8 cellular contexts compared by ENCODE assay signal in genomic region chr20:49937023-49937929, GRCh38. TPM values are rescaled to one million over a fixed set of nuclear protein-coding genes. Genes with fewer than 3 reads are reported as not detected.
DNase-seq lines count a peak whose midpoint lies in the region; ATAC-seq, FAIRE-seq and TF ChIP-seq lines count a peak whose summit lies in the region.

No MANE protein-coding gene starts in this region.

- H3K9ac ChIP-seq in OCI-LY1 (ENCODE audit: low read length) = peak overlapping the region; percentile 89
- H3K9ac ChIP-seq in duodenal mucosa (ENCODE audit: low read depth in 1 of 2, low read length in 2 of 2) = peak overlapping the region; percentile 92 to 94

- H3K27me3 ChIP-seq in OCI-LY1 (ENCODE audit: insufficient read depth, low read length) (no peaks in the 10 kb centered on the region), duodenal mucosa (ENCODE audit: control insufficient read depth in 1 of 2, insufficient read depth in 2 of 2, low read length in 2 of 2) (no peaks in the 10 kb centered on the region)

- CTCF ChIA-PET in A549 (lab: Yijun Ruan, JAX) = interaction anchor here (0.6 to 2.4 kb wide), 6 partner anchors 9 to 515 kb away, joined by 3 to 9 read pairs (median 6); no protein-coding TSS in a partner anchor

- 24% methylated on average over 12 of the region's 12 CpGs for WGBS in A549 (ENCODE audit: missing lambda C conversion rate)

- no peak for FAIRE-seq in A549 (lab: Jason Lieb, UNC)

- H3K4me3 ChIP-seq in A549 = peak overlapping the region; percentile 71
- H3K4me3 ChIP-seq in OCI-LY1 (ENCODE audit: low read depth, low read length, poor library complexity, severe bottlenecking) = peak overlapping the region; percentile 92
- peak overlapping the region; percentile 83 to 95 for H3K4me3 ChIP-seq in duodenal mucosa (ENCODE audit: low read depth in 1 of 2, low read length in 2 of 2)

- POLR2A ChIA-PET in A549 (lab: Yijun Ruan, JAX) = interaction anchor here (1.5 to 2.0 kb wide), 2 partner anchors 9 to 21 kb away, joined by 8 to 11 read pairs; partner anchors contain the start of gene SPATA2

- ATAC-seq in A549 (no peak; a peak in 1 of 6 replicates), GM18505 (IDR thresholded peaks at IDR 0.05; ENCODE audit: unreplicated experiment) (peak; percentile 6), GM21367 (IDR thresholded peaks at IDR 0.05; ENCODE audit: unreplicated experiment) (no peak)

- H3K4me1 ChIP-seq in A549 (peaks cover 26% of the 10 kb centered on the region), OCI-LY1 (ENCODE audit: insufficient read depth, low read length, severe bottlenecking) (peaks cover 40% of the 10 kb centered on the region), duodenal mucosa (ENCODE audit: control insufficient read depth in 1 of 2, insufficient read depth in 2 of 2, low read length in 2 of 2) (peaks cover 28 to 29% of the 10 kb centered on the region in 2 donors)

- H3K27ac Mint-ChIP-seq in nephron = peak overlapping the region; percentile 81 to 99 (median 98)

- peaks cover 28% of the 10 kb centered on the region for H3K36me3 ChIP-seq in OCI-LY1 (ENCODE audit: insufficient read depth, low read length)
- H3K36me3 ChIP-seq in duodenal mucosa (ENCODE audit: control insufficient read depth in 1 of 2, insufficient read depth in 2 of 2, low read length in 2 of 2) = peaks cover 16 to 26% of the 10 kb centered on the region in 2 donors

- peaks cover 12% of the 10 kb centered on the region for H3F3A ChIP-seq in OCI-LY1 (ENCODE audit: insufficient read depth, low read length)

- H3K9me3 ChIP-seq in A549 = no peaks in the 10 kb centered on the region
- H3K9me3 ChIP-seq in OCI-LY1 (ENCODE audit: low read length) = no peaks in the 10 kb centered on the region
- H3K9me3 ChIP-seq in duodenal mucosa (ENCODE audit: control insufficient read depth in 1 of 2, low read length in 2 of 2) = no peaks in the 10 kb centered on the region

- no peak for TF ChIP-seq RAD21 in A549 (conservative IDR thresholded peaks at IDR 0.05 in 1 of 2, IDR thresholded peaks at IDR 0.05 in 1 of 2)

- no peak for TF ChIP-seq EP300 in A549 (IDR thresholded peaks at IDR 0.05)

- peak overlapping the region; percentile 95 for H3K4me2 ChIP-seq in A549
- peak overlapping the region; percentile 72 for H3K4me2 ChIP-seq in OCI-LY1 (ENCODE audit: low read length)

- no peak for TF ChIP-seq POLR2A in A549 (IDR thresholded peaks at IDR 0.05; ENCODE audit: low read length)
- TF ChIP-seq POLR2A in GM18505 (IDR thresholded peaks at IDR 0.05; ENCODE audit: borderline replicate concordance, extremely low read depth, insufficient read depth, insufficient read length) = no peak

- TF ChIP-seq CTCF in A549 (IDR thresholded peaks at IDR 0.05) = no peak
- TF ChIP-seq CTCF in OCI-LY1 (IDR thresholded peaks at IDR 0.05; ENCODE audit: low read length) = no peak
- TF ChIP-seq CTCF in nephron (IDR thresholded peaks at IDR 0.05; ENCODE audit: unreplicated experiment in 3 of 3) = no peak

- no peaks in the 10 kb centered on the region for H4K20me1 ChIP-seq in OCI-LY1 (ENCODE audit: insufficient read depth, low read length)

- peaks cover 17% of the 10 kb centered on the region for H3K36me3 Mint-ChIP-seq in nephron (ENCODE audit: low read depth)

- no peaks in the 10 kb centered on the region for H3K9me2 ChIP-seq in OCI-LY1 (ENCODE audit: low read depth, low read length)

- peaks cover 43% of the 10 kb centered on the region for H3K4me1 Mint-ChIP-seq in nephron

- H3K27me3 Mint-ChIP-seq in nephron (ENCODE audit: low read depth) = peaks cover 3% of the 10 kb centered on the region

- H3K27ac ChIP-seq in A549 = peak overlapping the region; percentile 79 to 95
- H3K27ac ChIP-seq in OCI-LY1 (ENCODE audit: low read depth, low read length, poor library complexity, severe bottlenecking) = no peak overlapping the region
- H3K27ac ChIP-seq in duodenal mucosa (ENCODE audit: low read depth, low read length) = peak overlapping the region; percentile 92

- DNase-seq in A549 (ENCODE audit: low read depth in 1 of 2, low spot score in 1 of 2) (no peak), NK-92 (lab: John Stamatoyannopoulos, UW; ENCODE audit: unreplicated experiment) (no peak)
- no peak for DNase-seq in stimulated activated naive CD4-positive, alpha-beta T cell (lab: John Stamatoyannopoulos, UW)

- peaks cover 51% of the 10 kb centered on the region for H3K79me2 ChIP-seq in OCI-LY1 (ENCODE audit: insufficient read depth, low read length)

- no peak overlapping the region for H2AFZ ChIP-seq in OCI-LY1 (ENCODE audit: low read length)

- H3K9me3 Mint-ChIP-seq in nephron = no peaks in the 10 kb centered on the region

- peak overlapping the region; percentile 99 to 100 (median 99) for H3K4me3 Mint-ChIP-seq in nephron

TF ChIP-seq in A549, 52 proteins besides CTCF, POLR2A, EP300 and RAD21:
- TF ChIP-seq RNF2 (IDR thresholded peaks at IDR 0.05; ENCODE audit: borderline replicate concordance, low read depth) = no peak
- TF ChIP-seq TFCP2L1 (CRISPR knock-in tag; IDR thresholded peaks at IDR 0.05) = no peak
- no peak for TF ChIP-seq KDM5A (IDR thresholded peaks at IDR 0.05)
- no peak for TF ChIP-seq BHLHE40 (IDR thresholded peaks at IDR 0.05; ENCODE audit: low read depth, low read length)
- no peak for TF ChIP-seq SREBF2 (IDR thresholded peaks at IDR 0.05)
- TF ChIP-seq JUN (IDR thresholded peaks at IDR 0.05) = no peak
- TF ChIP-seq ZNF302 (CRISPR knock-in tag; IDR thresholded peaks at IDR 0.05) = no peak
- TF ChIP-seq KDM1A (IDR thresholded peaks at IDR 0.05; ENCODE audit: low read depth) = no peak
- TF ChIP-seq GATA3 (IDR thresholded peaks at IDR 0.05; ENCODE audit: borderline replicate concordance) = no peak
- no peak for TF ChIP-seq EHMT2 (IDR thresholded peaks at IDR 0.05; ENCODE audit: low read depth)
- TF ChIP-seq NR3C1 (IDR thresholded peaks at IDR 0.05) = no peak
- TF ChIP-seq MAZ (IDR thresholded peaks at IDR 0.05; ENCODE audit: borderline replicate concordance, low read depth, low read length) = no peak
- TF ChIP-seq TP53 (CRISPR knock-in tag; IDR thresholded peaks at IDR 0.05) = no peak
- no peak for TF ChIP-seq ZC3H11A (IDR thresholded peaks at IDR 0.05)
- TF ChIP-seq MAX (IDR thresholded peaks at IDR 0.05) = no peak
- no peak for TF ChIP-seq SMC3 (IDR thresholded peaks at IDR 0.05)
- TF ChIP-seq ESRRA (IDR thresholded peaks at IDR 0.05; ENCODE audit: borderline replicate concordance, low read length) = no peak
- no peak for TF ChIP-seq ZSCAN20 (CRISPR knock-in tag; IDR thresholded peaks at IDR 0.05)
- TF ChIP-seq FOXS1 (CRISPR knock-in tag; IDR thresholded peaks at IDR 0.05) = no peak

RNA-seq across cellular contexts. Expression of gene RNF114, which starts 1.1 kb away (rescaled TPM):
- polyA plus RNA-seq in A549 (2011; rRNA removed) = 44.8 and 67.8 TPM in 2 replicates
- polyA plus RNA-seq in A549 (2012; cell fraction: cytosol; rRNA removed) = 68.9 and 80.2 TPM in 2 replicates
- 101 and 123 TPM in 2 replicates for polyA plus RNA-seq in A549 (2012; cell fraction: nucleus; rRNA removed)
- polyA plus RNA-seq in A549 (2017; fragmentation: RNase III; extraction: RNeasy Plus Mini Kit Qiagen cat#74134 plus additional on column Dnase treatment) = 43.1 to 47.0 TPM (median 44.0 TPM) in 3 replicates
- 42.6 and 51.8 TPM in 2 replicates for polyA minus RNA-seq in A549 (2011; rRNA and poly(A)+ RNA removed)

RNA-seq across cellular contexts. Expression of gene SPATA2, which starts 21.9 kb away (rescaled TPM):
- polyA plus RNA-seq in A549 (2011; rRNA removed) (4.9 and 5.1 TPM in 2 replicates), A549 (2017; fragmentation: RNase III; extraction: RNeasy Plus Mini Kit Qiagen cat#74134 plus additional on column Dnase treatment) (4.7 to 5.1 TPM (median 4.7 TPM) in 3 replicates)
- 6.2 and 8.5 TPM in 2 replicates for polyA plus RNA-seq in A549 (2012; cell fraction: cytosol; rRNA removed)
- polyA plus RNA-seq in A549 (2012; cell fraction: nucleus; rRNA removed) = 11.2 and 14.5 TPM in 2 replicates
- 6.7 and 8.6 TPM in 2 replicates for polyA minus RNA-seq in A549 (2011; rRNA and poly(A)+ RNA removed)

RNA-seq across cellular contexts. Expression of gene SNAI1, which starts 45.5 kb away (rescaled TPM):
- polyA plus RNA-seq in A549 (2011; rRNA removed) = 7.0 and 7.2 TPM in 2 replicates
- 14.0 and 21.4 TPM in 2 replicates for polyA plus RNA-seq in A549 (2012; cell fraction: cytosol; rRNA removed)
- 22.7 and 28.4 TPM in 2 replicates for polyA plus RNA-seq in A549 (2012; cell fraction: nucleus; rRNA removed)
- polyA plus RNA-seq in A549 (2017; fragmentation: RNase III; extraction: RNeasy Plus Mini Kit Qiagen cat#74134 plus additional on column Dnase treatment) = 8.0 to 11.1 TPM (median 10.7 TPM) in 3 replicates
- 3.8 and 6.0 TPM in 2 replicates for polyA minus RNA-seq in A549 (2011; rRNA and poly(A)+ RNA removed)
